8 cellular contexts compared by ENCODE assay signal in the genomic region with DNA sequence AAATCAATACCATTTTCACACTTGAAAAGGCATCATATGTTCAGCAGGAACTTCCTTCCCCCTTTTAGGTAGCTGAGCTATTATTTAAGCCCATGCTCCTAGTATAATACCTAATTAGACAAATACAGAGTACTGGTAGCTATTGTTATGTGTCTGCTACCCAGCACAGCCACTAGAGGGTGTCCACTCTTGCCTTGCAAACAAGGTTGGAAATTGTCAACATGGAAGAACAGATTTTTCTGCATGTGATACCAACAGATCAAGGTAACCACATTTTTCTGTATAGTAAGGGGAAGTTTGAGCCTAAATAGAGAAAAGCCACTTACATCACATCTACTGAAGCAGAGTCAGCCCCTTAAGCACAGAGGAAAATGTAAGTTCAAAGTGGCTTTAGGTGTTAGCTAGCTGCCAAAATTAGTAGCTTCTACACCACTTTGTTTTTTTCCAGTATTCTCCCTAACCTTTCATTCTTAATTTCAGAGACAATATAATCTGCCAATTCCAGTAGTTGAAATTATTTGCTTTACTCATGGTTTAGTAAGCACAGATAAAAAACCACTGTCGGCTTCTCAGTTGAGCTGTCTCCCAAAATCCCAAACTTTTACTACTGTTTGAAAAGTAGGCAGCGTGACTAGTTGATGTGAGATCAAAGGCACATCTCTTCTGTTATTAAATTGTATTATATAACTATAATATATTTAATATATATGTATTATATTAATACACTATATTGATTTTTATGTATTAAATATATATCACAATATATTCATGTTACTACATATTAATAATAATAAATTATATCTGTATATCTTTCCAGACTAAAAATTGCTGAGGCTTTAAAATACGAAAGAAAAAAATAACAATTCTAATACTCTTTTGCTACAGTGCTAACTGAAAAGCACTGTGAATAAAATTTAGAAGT. TPM values are rescaled to one million over a fixed set of nuclear protein-coding genes. Genes with fewer than 3 reads are reported as not detected.
A peak's percentile ranks its signal among the peaks of the same experiment; 100 is the strongest.
DNase-seq lines count a peak whose midpoint lies in the region; ATAC-seq and TF ChIP-seq lines count a peak whose summit lies in the region.

No MANE protein-coding gene starts in this region.

- no peaks in the 10 kb centered on the region for H3K27me3 ChIP-seq in CD8-positive, alpha-beta memory T cell (ENCODE audit: insufficient read depth, low read length, poor library complexity, severe bottlenecking)
- no peaks in the 10 kb centered on the region for H3K27me3 ChIP-seq in transverse colon

- no peaks in the 10 kb centered on the region for H3K4me1 Mint-ChIP-seq in CD8-positive, alpha-beta memory T cell
- H3K4me1 Mint-ChIP-seq in natural killer cell, result no peaks in the 10 kb centered on the region

- no peaks in the 10 kb centered on the region for H3K9me3 Mint-ChIP-seq in CD8-positive, alpha-beta memory T cell
- no peaks in the 10 kb centered on the region for H3K9me3 Mint-ChIP-seq in natural killer cell

- intact Hi-C loops in natural killer cell (cut with micrococcal nuclease) (loop anchor here (1.0 to 2.0 kb wide), 3 partner anchors 71 to 347 kb away; no protein-coding TSS in a partner anchor), transverse colon (cut with DNase I; ENCODE audit: low total_unique reads) (loop anchor here (10.0 kb wide), 1 partner anchor 66 kb away; no protein-coding TSS in a partner anchor)

- WGBS in transverse colon (ENCODE audit: low coverage in 1 of 2), 2 donors, result 76 to 89% methylated on average over 3 of the region's 3 CpGs

- TF ChIP-seq CTCF in epithelial cell of esophagus (IDR thresholded peaks at IDR 0.05; ENCODE audit: insufficient read depth, low read depth, low read length, missing control alignments), result peak; percentile 100
- peak; percentile 73 for TF ChIP-seq CTCF in natural killer cell (IDR thresholded peaks at IDR 0.05)
- TF ChIP-seq CTCF in transverse colon (IDR thresholded peaks at IDR 0.05), result peak; percentile 52 to 80 (median 76)

- CTCF ChIA-PET in CD8-positive, alpha-beta memory T cell (lab: Charles Lee), result interaction anchor here (0.6 to 2.2 kb wide), 7 partner anchors 8 to 348 kb away, joined by 3 to 17 read pairs (median 3); a partner anchor contains a TSS

- no peaks in the 10 kb centered on the region for H3K9me3 ChIP-seq in CD8-positive, alpha-beta memory T cell (ENCODE audit: low read length)
- no peaks in the 10 kb centered on the region for H3K9me3 ChIP-seq in transverse colon

- in situ Hi-C loops in transverse colon (cut with MboI; ENCODE audit: low pct_ligation_motif_present in 1 of 4, low pct_unique_long_range_greater_than_20kb in 1 of 4, low sequenced_read_pairs in 3 of 4), result no loop called here

- POLR2A ChIA-PET in CD8-positive, alpha-beta memory T cell (lab: Charles Lee), result no interaction called here

- ATAC-seq in GM18870 (IDR thresholded peaks at IDR 0.05; ENCODE audit: unreplicated experiment), result peak; percentile 93
- ATAC-seq in HG03045 (IDR thresholded peaks at IDR 0.05; ENCODE audit: unreplicated experiment), result peak; percentile 86
- peak in 2 of 3 donors; percentile 60 to 71 for ATAC-seq in natural killer cell

- TF ChIP-seq EP300 in transverse colon (IDR thresholded peaks at IDR 0.05; ENCODE audit: low read depth), result no peak

- no peak for TF ChIP-seq POLR2A in transverse colon (IDR thresholded peaks at IDR 0.05)

- H3K27ac ChIP-seq in CD8-positive, alpha-beta memory T cell (ENCODE audit: low read depth, low read length), result no peak overlapping the region
- no peak overlapping the region for H3K27ac ChIP-seq in transverse colon

- H3K4me3 ChIP-seq in CD8-positive, alpha-beta memory T cell (ENCODE audit: low read length), result no peak overlapping the region
- H3K4me3 ChIP-seq in epithelial cell of esophagus (ENCODE audit: low read length) (no peak overlapping the region), transverse colon (no peak overlapping the region)

- H3K36me3 Mint-ChIP-seq in CD8-positive, alpha-beta memory T cell, result no peaks in the 10 kb centered on the region
- no peaks in the 10 kb centered on the region for H3K36me3 Mint-ChIP-seq in natural killer cell

- DNase-seq in CD8-positive, alpha-beta memory T cell, result peak in 4 of 5 donors; percentile 4 to 53 (median 18)
- DNase-seq in NCI-H2171 (lab: John Stamatoyannopoulos, UW) (peak; percentile 6), epithelial cell of esophagus (ENCODE audit: low read depth) (peak; percentile 84), natural killer cell (no peak), transverse colon (peak; percentile 45)
- peak; percentile 53 to 60 for DNase-seq in activated CD4-positive, alpha-beta T cell treated with anti-CD3 and anti-CD28 coated beads, Interleukin-2, amount 50 U/mL, for 48 hours

- H3K4me3 Mint-ChIP-seq in CD8-positive, alpha-beta memory T cell, result no peak overlapping the region
- H3K4me3 Mint-ChIP-seq in natural killer cell, result no peak overlapping the region

- H3K36me3 ChIP-seq in CD8-positive, alpha-beta memory T cell (ENCODE audit: insufficient read depth, low read length), result no peaks in the 10 kb centered on the region
- H3K36me3 ChIP-seq in transverse colon, result no peaks in the 10 kb centered on the region

- H3K4me1 ChIP-seq in CD8-positive, alpha-beta memory T cell (ENCODE audit: insufficient read depth, low read length), result no peaks in the 10 kb centered on the region
- no peaks in the 10 kb centered on the region for H3K4me1 ChIP-seq in transverse colon

- no peak overlapping the region for H3K27ac Mint-ChIP-seq in CD8-positive, alpha-beta memory T cell
- H3K27ac Mint-ChIP-seq in natural killer cell, result no peak overlapping the region

- peaks cover 6 to 33% of the 10 kb centered on the region in 2 donors for H3K27me3 Mint-ChIP-seq in CD8-positive, alpha-beta memory T cell
- peaks cover 7 to 12% of the 10 kb centered on the region in 2 donors for H3K27me3 Mint-ChIP-seq in natural killer cell (ENCODE audit: low read depth in 2 of 2)

RNA-seq across cellular contexts. Expression of a gene that starts 38.2 kb away (rescaled TPM):
- not detected for total RNA-seq in CD8-positive, alpha-beta memory T cell
- polyA plus RNA-seq in CD8-positive, alpha-beta memory T cell, result not detected
- total RNA-seq in natural killer cell (not detected), transverse colon (1 to 10 TPM in 2 of 4 donors, under 1 TPM in 1, not detected in 1; 0.55 to 3.8 (median 1.1) TPM)
